ENCODE assay signal across 1 cellular context in the genomic region with DNA sequence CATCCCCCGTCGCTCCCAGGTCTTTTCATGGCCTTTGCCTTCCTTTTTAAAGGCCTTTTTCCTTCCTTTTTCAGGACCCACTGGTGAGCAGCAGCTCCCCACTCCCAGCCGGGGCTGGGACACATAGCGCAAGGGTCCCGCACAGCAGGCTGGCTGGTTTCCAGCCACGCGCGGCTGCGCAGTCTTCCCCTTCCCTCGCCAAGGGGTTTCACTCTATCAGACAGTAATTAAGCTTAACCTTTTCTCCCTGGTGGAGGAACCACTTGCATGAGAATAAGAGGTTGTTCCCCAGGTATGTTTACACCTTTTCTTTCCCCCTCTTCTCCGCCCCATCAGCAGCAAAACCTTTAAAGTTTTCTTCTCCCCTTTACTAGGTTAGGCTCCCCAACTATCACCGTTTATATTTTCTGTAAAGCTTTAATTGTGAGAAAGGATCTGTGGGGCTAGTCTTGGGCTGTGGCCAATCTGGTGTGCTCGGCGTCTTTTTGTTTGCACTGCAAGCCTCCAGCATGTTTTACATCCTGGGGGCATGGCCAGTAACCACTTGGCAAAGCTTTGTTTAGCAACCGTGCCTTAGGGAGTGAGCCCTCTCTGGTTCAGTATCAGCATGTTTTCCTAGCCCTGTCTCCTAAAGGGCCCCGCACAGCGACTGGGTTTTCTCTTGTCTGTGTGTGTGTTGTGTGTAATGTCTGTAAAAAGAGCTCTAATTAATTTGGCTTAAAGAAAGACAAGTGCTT.
TF ChIP-seq lines count a peak whose summit lies in the region.

No MANE protein-coding gene starts in this region.

TF ChIP-seq in SK-N-SH treated with all-trans-retinoic acid at 6 μM for 48 hours, 23 proteins besides CTCF, POLR2A, EP300 and RAD21 (continued from another document):
- TF ChIP-seq, protein P1, sequence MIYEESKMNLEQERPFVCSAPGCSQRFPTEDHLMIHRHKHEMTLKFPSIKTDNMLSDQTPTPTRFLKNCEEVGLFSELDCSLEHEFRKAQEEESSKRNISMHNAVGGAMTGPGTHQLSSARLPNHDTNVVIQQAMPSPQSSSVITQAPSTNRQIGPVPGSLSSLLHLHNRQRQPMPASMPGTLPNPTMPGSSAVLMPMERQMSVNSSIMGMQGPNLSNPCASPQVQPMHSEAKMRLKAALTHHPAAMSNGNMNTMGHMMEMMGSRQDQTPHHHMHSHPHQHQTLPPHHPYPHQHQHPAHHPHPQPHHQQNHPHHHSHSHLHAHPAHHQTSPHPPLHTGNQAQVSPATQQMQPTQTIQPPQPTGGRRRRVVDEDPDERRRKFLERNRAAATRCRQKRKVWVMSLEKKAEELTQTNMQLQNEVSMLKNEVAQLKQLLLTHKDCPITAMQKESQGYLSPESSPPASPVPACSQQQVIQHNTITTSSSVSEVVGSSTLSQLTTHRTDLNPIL (CRISPR knock-in tag; IDR thresholded peaks at IDR 0.05; ENCODE audit: low read depth) = no peak
- TF ChIP-seq CSDC2 (CRISPR knock-in tag; IDR thresholded peaks at IDR 0.05) (no peak), BACH2 (CRISPR knock-in tag; IDR thresholded peaks at IDR 0.05; ENCODE audit: borderline replicate concordance) (no peak)
